Comparison of ENCODE assay signal across 8 cellular contexts in the genomic region with DNA sequence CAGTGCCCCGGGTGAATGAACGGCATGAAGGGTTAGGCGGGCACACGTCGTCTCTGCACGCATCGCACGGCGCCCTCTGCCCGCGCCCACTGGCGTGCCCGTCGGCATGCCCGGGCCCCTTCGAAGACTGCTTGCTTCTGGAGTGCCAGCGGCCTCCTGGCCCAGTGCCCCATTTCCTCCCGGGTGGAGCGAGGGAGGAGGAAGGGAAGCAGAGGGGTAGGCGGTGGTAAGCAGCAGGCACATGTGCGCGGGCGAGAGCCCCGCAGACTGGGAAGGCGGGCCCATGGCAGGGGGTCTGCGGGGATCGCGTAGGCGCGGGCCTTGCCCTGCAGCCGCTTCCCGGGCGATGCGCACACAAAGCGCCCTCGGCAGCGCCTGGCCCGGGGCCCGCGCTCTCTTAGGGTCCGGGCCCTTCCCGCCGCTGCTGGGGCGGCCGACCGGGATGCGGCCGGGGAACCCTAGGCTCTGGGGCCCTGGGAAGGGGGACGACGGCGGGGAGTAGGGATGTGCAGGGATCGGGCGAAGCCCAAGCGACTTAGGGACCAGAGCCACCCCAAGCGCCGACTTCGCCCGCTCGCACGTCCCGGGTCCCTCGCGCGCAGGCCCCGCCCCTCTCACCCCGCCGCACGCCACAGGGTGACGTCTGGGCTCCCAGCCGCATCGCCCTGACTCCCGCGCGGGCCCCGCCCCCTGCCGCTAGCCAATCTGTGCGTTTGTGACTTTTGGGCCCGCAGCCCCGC. TPM values are rescaled to one million over a fixed set of nuclear protein-coding genes. Genes with fewer than 3 reads are reported as not detected.
DNase-seq lines count a peak whose midpoint lies in the region; ATAC-seq and TF ChIP-seq lines count a peak whose summit lies in the region.

No MANE protein-coding gene starts in this region.

- in situ Hi-C loops in brain microvascular endothelial cell (cut with HindIII; ENCODE audit: low pct_ligation_motif_present, low sequenced_read_pairs) = no loop called here

- H3K9me3 ChIP-seq in PC-3 (ENCODE audit: low read length) = no peaks in the 10 kb centered on the region
- no peaks in the 10 kb centered on the region for H3K9me3 ChIP-seq in iPS-20b (ENCODE audit: insufficient read depth, low read depth, low read length)

- DNase-seq in NCI-H2227 (lab: John Stamatoyannopoulos, UW; ENCODE audit: unreplicated experiment) = peak; percentile 70
- DNase-seq in NCI-H2227 treated with DMSO at 0.1 percent for 48 hours (lab: John Stamatoyannopoulos, UW) = no peak
- DNase-seq in PC-3 = peak; percentile 45
- no peak for DNase-seq in brain microvascular endothelial cell
- DNase-seq in stimulated activated CD4-positive, alpha-beta T cell treated with anti-CD3 and anti-CD28 coated beads, Interleukin-4, amount 100 ng/mL, for 1 hour = peak; percentile 30
- no peak for DNase-seq in NCI-H2107 treated with DMSO at 0.1 percent for 48 hours (lab: John Stamatoyannopoulos, UW; ENCODE audit: unreplicated experiment)

- H3K27me3 ChIP-seq in PC-3 (ENCODE audit: low read length) (no peaks in the 10 kb centered on the region), brain microvascular endothelial cell (replicated peaks) (no peaks in the 10 kb centered on the region), iPS-20b (ENCODE audit: insufficient read depth, low read length) (peaks cover 15% of the 10 kb centered on the region; the same call in 1 of the 2 replicates)

- no peak for TF ChIP-seq CTCF in PC-3 (conservative IDR thresholded peaks at IDR 0.05; ENCODE audit: low read depth, low read length)
- no peak for TF ChIP-seq CTCF in brain microvascular endothelial cell (IDR thresholded peaks at IDR 0.05; ENCODE audit: low read depth, low read length, missing control alignments)

- peaks cover 5% of the 10 kb centered on the region; the same call in 1 of the 2 replicates for H4K20me1 ChIP-seq in PC-3 (ENCODE audit: low read length)

- ATAC-seq in HG02610 (IDR thresholded peaks at IDR 0.05; ENCODE audit: unreplicated experiment) = peak; percentile 0
- no peak; the same call in 1 of the 2 replicates for ATAC-seq in PC-3

- H3K27ac ChIP-seq in PC-3 (ENCODE audit: low read length) (peak overlapping the region; percentile 82), brain microvascular endothelial cell (peak overlapping the region; percentile 93), iPS-20b (ENCODE audit: low read length) (no peak overlapping the region)

- intact Hi-C loops in PC-3 (cut with micrococcal nuclease) = loop anchor here (10.0 kb wide), 1 partner anchor 403 kb away; a partner anchor contains a TSS

- peaks cover 45% of the 10 kb centered on the region for H3K79me2 ChIP-seq in PC-3 (ENCODE audit: low read length)

- POLR2A ChIA-PET in PC-3 (lab: Charles Lee; ENCODE audit: unreplicated experiment) = interaction anchor here (0.5 to 0.6 kb wide), 2 partner anchors 9 to 74 kb away, joined by 3 to 8 read pairs; no protein-coding TSS in a partner anchor

- TSS peak; percentile 29 for BruUV-seq in PC-3 (replicated peaks; lab: Mats Ljungman, UMichigan)

- peak overlapping the region; percentile 74 for H2AFZ ChIP-seq in PC-3 (ENCODE audit: low read length)

- peak overlapping the region; percentile 92 for H3K4me2 ChIP-seq in PC-3 (ENCODE audit: low read length)

- peak overlapping the region; percentile 65 for H3K4me3 ChIP-seq in PC-3 (ENCODE audit: low read length)
- H3K4me3 ChIP-seq in brain microvascular endothelial cell (ENCODE audit: low read depth, low read length) = peak overlapping the region; percentile 43
- peak overlapping the region; percentile 61; the same call in 1 of the 2 replicates for H3K4me3 ChIP-seq in iPS-20b (ENCODE audit: low read length)

- no peaks in the 10 kb centered on the region for H3F3A ChIP-seq in PC-3 (ENCODE audit: low read length, unreplicated experiment)

- H3K4me1 ChIP-seq in PC-3 (ENCODE audit: insufficient read depth, low read length) (peaks cover 24% of the 10 kb centered on the region), iPS-20b (ENCODE audit: insufficient read depth, low read length) (peaks cover 10% of the 10 kb centered on the region)

- H3K9me2 ChIP-seq in PC-3 (replicated peaks; ENCODE audit: low read length) = no peaks in the 10 kb centered on the region

- CTCF ChIA-PET in PC-3 (lab: Charles Lee) = no interaction called here

- H3K36me3 ChIP-seq in PC-3 (ENCODE audit: low read depth, low read length) (no peaks in the 10 kb centered on the region; the same call in 1 of the 2 replicates), brain microvascular endothelial cell (replicated peaks) (no peaks in the 10 kb centered on the region), iPS-20b (ENCODE audit: insufficient read depth, low read depth, low read length) (peaks cover 7% of the 10 kb centered on the region; the same call in 1 of the 2 replicates)

- H3K9ac ChIP-seq in PC-3 (ENCODE audit: low read length) = peak overlapping the region; percentile 86
- H3K9ac ChIP-seq in iPS-20b (ENCODE audit: low read depth, low read length) = peak overlapping the region; percentile 74; the same call in 1 of the 2 replicates

RNA-seq across cellular contexts. Expression of a gene that starts 0.9 kb away (rescaled TPM):
- 46.8 and 49.0 TPM in 2 replicates for total RNA-seq in PC-3 (2014; rRNA removed)

RNA-seq across cellular contexts. Expression of a gene that starts 3.8 kb away (rescaled TPM):
- 2,058 and 3,170 TPM in 2 replicates for total RNA-seq in PC-3 (2014; rRNA removed)

RNA-seq across cellular contexts. Expression of a gene that starts 19.9 kb away (rescaled TPM):
- 2,879 and 3,401 TPM in 2 replicates for total RNA-seq in PC-3 (2014; rRNA removed)

RNA-seq across cellular contexts. Expression of a gene that starts 30.8 kb away (rescaled TPM):
- total RNA-seq in PC-3 (2014; rRNA removed) = 29.8 TPM in 2 replicates

RNA-seq across cellular contexts. Expression of a gene that starts 33.1 kb away (rescaled TPM):
- 39.4 and 41.5 TPM in 2 replicates for total RNA-seq in PC-3 (2014; rRNA removed)

Comparison
In these comparisons a context has a peak if more than half of its experiments do, and no peak if none do; other contexts are left out.
1. DNase-seq: peak in NCI-H2227 (single experiment), PC-3 (single experiment) and stimulated activated CD4-positive, alpha-beta T cell treated with anti-CD3 and anti-CD28 coated beads, Interleukin-4, amount 100 ng/mL, for 1 hour (single experiment); none in NCI-H2227 treated with DMSO at 0.1 percent for 48 hours (single experiment), brain microvascular endothelial cell (single experiment) and NCI-H2107 treated with DMSO at 0.1 percent for 48 hours (single experiment).
2. Peak in every context shown above with its lines, with median percentiles within 50 percentile points of each other: H3K4me3 ChIP-seq.